In genomic region chr7:158321936-158322615, GRCh38 we compare ENCODE assay signal across 28 cellular contexts.
"Had no signal": no experiment of that assay in that cellular context is flagged by ENCODE, and none has a peak within 500 bp of the region (broad histone marks: within the 10 kb centered on the region; RNA-seq: fewer than 3 reads in every experiment).

No MANE protein-coding gene starts in this region.

- H3K9ac ChIP-seq: parathyroid adenoma had no signal

- H3K27me3 ChIP-seq: ascending aorta, foreskin keratinocyte had no signal

- H3K4me1 Mint-ChIP-seq: activated naive CD4-positive, alpha-beta T cell treated with anti-CD3 and anti-CD28 coated beads, Interleukin-2, amount 10 ng/mL, durations not matched to agents 7 days and 5 days; activated naive CD8-positive, alpha-beta T cell treated with anti-CD3 and anti-CD28 coated beads, Interleukin-2, amount 10 ng/mL, durations not matched to agents 7 days and 5 days; nephron had no signal

- H3K4me1 ChIP-seq: ascending aorta, foreskin keratinocyte, parathyroid adenoma, psoas muscle had no signal

- H3K4me3 Mint-ChIP-seq: activated naive CD4-positive, alpha-beta T cell treated with anti-CD3 and anti-CD28 coated beads, Interleukin-2, amount 10 ng/mL, durations not matched to agents 7 days and 5 days; activated naive CD8-positive, alpha-beta T cell treated with anti-CD3 and anti-CD28 coated beads, Interleukin-2, amount 10 ng/mL, durations not matched to agents 7 days and 5 days; brain; nephron; T-helper 1 cell treated with Interleukin-12 subunit alpha and Interleukin-12 subunit beta and Interleukin-4 antibody, amounts not matched to agents 30 μg/mL and 1 μg/mL, for 36 hours had no signal

- H3K27ac ChIP-seq: ascending aorta, esophagus muscularis mucosa, foreskin keratinocyte, parathyroid adenoma, psoas muscle, thoracic aorta, VCaP had no signal

- ATAC-seq: foreskin keratinocyte, left ventricle myocardium superior, mucosa of descending colon, psoas muscle, right cardiac atrium had no signal

- H3K4me3 ChIP-seq: ascending aorta, esophagus muscularis mucosa, mucosa of descending colon, psoas muscle, thoracic aorta had no signal

- H3K27ac Mint-ChIP-seq: activated naive CD4-positive, alpha-beta T cell treated with anti-CD3 and anti-CD28 coated beads, Interleukin-2, amount 10 ng/mL, durations not matched to agents 7 days and 5 days; activated naive CD8-positive, alpha-beta T cell treated with anti-CD3 and anti-CD28 coated beads, Interleukin-2, amount 10 ng/mL, durations not matched to agents 7 days and 5 days; nephron; T-helper 1 cell treated with Interleukin-12 subunit alpha and Interleukin-12 subunit beta and Interleukin-4 antibody, amounts not matched to agents 30 μg/mL and 1 μg/mL, for 36 hours had no signal

- H3K36me3 ChIP-seq: ascending aorta, esophagus muscularis mucosa, thoracic aorta had no signal

- DNase-seq: activated CD4-positive, alpha-beta T cell treated with anti-CD3 and anti-CD28 coated beads for 4 hours; activated CD4-positive, alpha-beta T cell treated with anti-CD3 and anti-CD28 coated beads, Interleukin-2, amount 50 U/mL, for 4 hours; activated effector memory CD4-positive, alpha-beta T cell treated with anti-CD3 and anti-CD28 coated beads, Interleukin-2, amount 50 U/mL, for 16 hours; activated naive CD4-positive, alpha-beta T cell treated with anti-CD3 and anti-CD28 coated beads, Interleukin-2, amount 10 ng/mL, durations not matched to agents 7 days and 5 days; activated naive CD8-positive, alpha-beta T cell treated with anti-CD3 and anti-CD28 coated beads, Interleukin-2, amount 10 ng/mL, durations not matched to agents 7 days and 5 days; activated T-cell treated with anti-CD3 and anti-CD28 coated beads for 4 hours; caudate nucleus; foreskin keratinocyte; left ventricle myocardium superior; mucosa of descending colon; psoas muscle; stimulated activated CD4-positive, alpha-beta T cell treated with anti-CD3 and anti-CD28 coated beads, Interleukin-2, amount 100 ng/mL, for 48 hours; stimulated activated naive CD4-positive, alpha-beta T cell treated with Interleukin-2 at 50 U/mL for 16 hours; SW 1271; T-helper 9 cell; trophoblast cell had no signal

- FAIRE-seq: islet of Langerhans, TTC549, urothelium cell line had no signal

- H3K9me3 ChIP-seq: ascending aorta, esophagus muscularis mucosa, mucosa of descending colon, psoas muscle, thoracic aorta had no signal
